In genomic region chr12:3201741-3202500, GRCh38 we compare ENCODE assay signal across 18 cellular contexts.
DNase-seq lines count a peak whose midpoint lies in the region; ATAC-seq and TF ChIP-seq lines count a peak whose summit lies in the region.
"Had no signal": no experiment of that assay in that cellular context is flagged by ENCODE, and none has a peak within 500 bp of the region (broad histone marks: within the 10 kb centered on the region; RNA-seq: fewer than 3 reads in every experiment).

No MANE protein-coding gene starts in this region.

- in situ Hi-C loops in G401 (cut with HindIII; ENCODE audit: low sequenced_read_pairs): no loop called here

- H3K4me3 Mint-ChIP-seq in WTC11 (peak overlapping the region; percentile 64), neural crest cell (peak overlapping the region; percentile 86)

- POLR2A ChIA-PET in WTC11 (lab: Charles Lee): interaction anchor here (0.5 kb wide), 1 partner anchor 44 kb away, joined by 4 read pairs; no protein-coding TSS in a partner anchor

- CTCF ChIA-PET in WTC11 (lab: Charles Lee): interaction anchor here (0.7 to 8.1 kb wide), 20 partner anchors 10 to 356 kb away, joined by 3 to 243 read pairs (median 5); no protein-coding TSS in a partner anchor

- intact Hi-C loops in heart right ventricle (cut with DNase I): loop anchor here (2.0 to 10.0 kb wide), 14 partner anchors 50 to 130 kb away; partner anchors contain the start of gene TSPAN9 (in 2 of the 10)

- H3K36me3 Mint-ChIP-seq in WTC11: 0 out of 2 replicates have a peak, but pooled peaks cover 3% of the 10 kb centered on the region
- H3K36me3 Mint-ChIP-seq in neural crest cell (ENCODE audit: low read depth): no peaks in the 10 kb centered on the region
- H3K36me3 Mint-ChIP-seq: activated naive CD8-positive, alpha-beta T cell had no signal

- H3K9me3 ChIP-seq in heart right ventricle: no peaks in the 10 kb centered on the region
- H3K9me3 ChIP-seq: lower lobe of right lung, neutrophil, testis had no signal

- H3K4me1 Mint-ChIP-seq in WTC11 (peaks cover 39% of the 10 kb centered on the region), neural crest cell (peaks cover 34% of the 10 kb centered on the region)

- H3K4me1 ChIP-seq in heart right ventricle: peaks cover 27 to 66% (median 52%) of the 10 kb centered on the region in 9 donors

- no peak for ATAC-seq in WTC11
- ATAC-seq in heart right ventricle: peak; percentile 3 to 40 (median 28)

- TF ChIP-seq CTCF in WTC11 (IDR thresholded peaks at IDR 0.05) (no peak), heart right ventricle (IDR thresholded peaks at IDR 0.05) (peak in 2 of 9 donors; percentile 12 to 29), neural crest cell (conservative IDR thresholded peaks at IDR 0.05) (no peak)

- WGBS in heart right ventricle, 2 donors: 37 to 59% methylated on average over 18 of the region's 18 CpGs

- H3K27me3 ChIP-seq in heart right ventricle: peaks cover 0 to 42% (median 0%) of the 10 kb centered on the region in 7 donors
- H3K27me3 ChIP-seq: testis had no signal

- H3K27ac Mint-ChIP-seq in WTC11 (no peak overlapping the region), neural crest cell (ENCODE audit: unreplicated experiment) (no peak overlapping the region)
- H3K27ac Mint-ChIP-seq: activated naive CD8-positive, alpha-beta T cell had no signal

- H3K36me3 ChIP-seq in heart right ventricle: peaks cover 0 to 5% (median 0%) of the 10 kb centered on the region in 9 donors
- H3K36me3 ChIP-seq: lower lobe of right lung, neutrophil had no signal

- H3K9me3 Mint-ChIP-seq in WTC11: no peaks in the 10 kb centered on the region
- H3K9me3 Mint-ChIP-seq in neural crest cell: no peaks in the 10 kb centered on the region

- DNase-seq in G401 (ENCODE audit: low spot score) (peak; percentile 72), WTC11 (ENCODE audit: low spot score) (no peak), heart right ventricle (peak in 1 of 2 donors; percentile 63), neural crest cell (ENCODE audit: low read depth, low spot score) (no peak), SIG-M5 (lab: John Stamatoyannopoulos, UW) (no peak), hypothalamus (lab: John Stamatoyannopoulos, UW) (no peak), T-helper 2 cell (no peak), AG08396 (ENCODE audit: low spot score) (no peak)
- DNase-seq: activated T-cell treated with anti-CD3 and anti-CD28 coated beads, Interleukin-2, amount 50 U/mL, for 1 hour; effector memory CD4-positive, alpha-beta T cell; GOT3; lower lobe of right lung; NCI-H1417 treated with DMSO at 0.1 percent for 48 hours; stimulated activated CD4-positive, alpha-beta T cell treated with anti-CD3 and anti-CD28 coated beads, Interleukin-4, amount 100 ng/mL, for 4 hours; testis had no signal

- peaks cover 36% of the 10 kb centered on the region for H3K27me3 Mint-ChIP-seq in WTC11 (ENCODE audit: low read depth)
- peaks cover 30% of the 10 kb centered on the region for H3K27me3 Mint-ChIP-seq in neural crest cell (ENCODE audit: low read depth)

- H3K27ac ChIP-seq in heart right ventricle: peak overlapping the region; percentile 62 to 93 (median 86)
- H3K27ac ChIP-seq: lower lobe of right lung, neutrophil, testis had no signal

- peak overlapping the region; percentile 41 to 79 (median 58) for H3K4me3 ChIP-seq in heart right ventricle
- H3K4me3 ChIP-seq: GM12878 had no signal

TF ChIP-seq in WTC11, 78 proteins besides CTCF, POLR2A, EP300 and RAD21:
- TF ChIP-seq CBFB (CRISPR knock-in tag; IDR thresholded peaks at IDR 0.05; ENCODE audit: low read depth) (no peak), FOXK1 (CRISPR knock-in tag; IDR thresholded peaks at IDR 0.05) (no peak), ZBTB43 (CRISPR knock-in tag; IDR thresholded peaks at IDR 0.05) (no peak), PRDM15 (CRISPR knock-in tag; IDR thresholded peaks at IDR 0.05) (no peak), MYBL2 (CRISPR knock-in tag; IDR thresholded peaks at IDR 0.05) (no peak), ZSCAN18 (CRISPR knock-in tag; IDR thresholded peaks at IDR 0.05) (no peak), MAX (CRISPR knock-in tag; IDR thresholded peaks at IDR 0.05) (no peak), ZNF425 (CRISPR knock-in tag; conservative IDR thresholded peaks at IDR 0.05) (no peak), USF2 (CRISPR knock-in tag; IDR thresholded peaks at IDR 0.05) (no peak), TCF7 (CRISPR knock-in tag; IDR thresholded peaks at IDR 0.05; ENCODE audit: low read depth) (no peak), JUN (CRISPR knock-in tag; IDR thresholded peaks at IDR 0.05) (no peak)
TF ChIP-seq in WTC11: peak in this region for 0.
